Comparison of ENCODE assay signal across 1 cellular context in genomic region chr1:23521588-23521987, GRCh38.
TF ChIP-seq lines count a peak whose summit lies in the region.

No MANE protein-coding gene starts in this region.

TF ChIP-seq in SK-N-SH, 30 proteins besides CTCF, POLR2A, EP300 and RAD21 (continued from another document):
- TF ChIP-seq NFIC (IDR thresholded peaks at IDR 0.05; ENCODE audit: borderline replicate concordance) (no peak), FOSL2 (IDR thresholded peaks at IDR 0.05; ENCODE audit: borderline replicate concordance, low read depth) (no peak), MEF2A (IDR thresholded peaks at IDR 0.05; ENCODE audit: borderline replicate concordance, low read depth) (no peak), GABPA (IDR thresholded peaks at IDR 0.05; ENCODE audit: low read depth) (no peak), USF2 (IDR thresholded peaks at IDR 0.05; ENCODE audit: borderline replicate concordance, low read depth, low read length) (no peak), YY1 (IDR thresholded peaks at IDR 0.05; ENCODE audit: low read depth) (no peak), TEAD4 (IDR thresholded peaks at IDR 0.05; ENCODE audit: borderline replicate concordance, insufficient read depth) (no peak), NRF1 (IDR thresholded peaks at IDR 0.05; ENCODE audit: low read depth, low read length) (no peak), FOXJ3 (CRISPR knock-in tag; IDR thresholded peaks at IDR 0.05) (no peak), PBX3 (IDR thresholded peaks at IDR 0.05) (no peak), REST (IDR thresholded peaks at IDR 0.05; ENCODE audit: low read depth, low read length) (no peak), EZH2phosphoT487 (IDR thresholded peaks at IDR 0.05; ENCODE audit: borderline replicate concordance, low read depth) (no peak), RXRA (IDR thresholded peaks at IDR 0.05; ENCODE audit: borderline replicate concordance, low read depth) (no peak)
